ENCODE assay signal across 25 cellular contexts in the genomic region with DNA sequence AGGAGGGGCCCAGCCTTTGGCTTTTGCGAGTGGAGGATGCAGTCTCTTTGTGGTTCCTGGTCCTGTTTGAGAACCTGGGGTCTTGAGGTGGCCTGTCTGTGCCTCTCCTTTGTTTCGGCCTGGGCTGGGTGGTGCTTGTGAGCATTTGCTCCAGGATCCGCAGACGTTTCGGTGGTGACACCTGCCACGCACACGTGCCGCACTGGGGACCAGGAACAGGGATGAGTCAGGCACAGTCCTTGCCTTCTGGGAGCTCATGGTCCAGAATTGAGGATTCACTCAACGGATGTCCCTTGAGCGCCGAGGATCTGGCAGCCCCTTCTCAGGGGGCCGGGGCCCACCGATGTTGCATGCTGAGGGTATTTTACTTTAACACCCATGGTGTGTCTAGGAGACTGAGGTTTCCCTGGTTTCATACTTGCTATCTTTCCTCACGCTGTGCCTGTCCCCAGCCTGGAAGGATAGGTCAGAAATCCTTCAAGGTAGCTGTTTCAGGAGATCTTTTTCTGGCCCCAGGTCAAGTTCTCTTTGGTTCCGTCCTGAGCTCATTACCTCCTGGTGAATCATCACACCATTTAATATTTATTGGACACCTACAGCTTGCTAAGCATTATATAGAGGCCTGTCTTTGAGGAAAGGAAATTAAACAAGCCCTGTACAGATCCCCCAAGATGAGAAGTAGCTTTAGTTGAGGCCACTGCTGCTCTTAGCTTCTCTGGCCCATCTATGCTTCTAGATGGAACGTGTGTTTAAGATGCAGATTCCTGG. TPM values are rescaled to one million over a fixed set of nuclear protein-coding genes. Genes with fewer than 3 reads are reported as not detected.
DNase-seq lines count a peak whose midpoint lies in the region; ATAC-seq and TF ChIP-seq lines count a peak whose summit lies in the region.
"Had no signal": no experiment of that assay in that cellular context is flagged by ENCODE, and none has a peak within 500 bp of the region (broad histone marks: within the 10 kb centered on the region; RNA-seq: fewer than 3 reads in every experiment).

No MANE protein-coding gene starts in this region.

- peaks cover 18% of the 10 kb centered on the region for H4K20me1 ChIP-seq in osteoblast (ENCODE audit: insufficient read depth, low read length)

- H3K36me3 ChIP-seq in HEK293 (ENCODE audit: control insufficient read depth in 2 of 2, insufficient read depth in 1 of 2, low read length in 2 of 2) (peaks cover 22 to 56% of the 10 kb centered on the region in 2 experiments), osteoblast (ENCODE audit: insufficient read depth, low read length) (peaks cover 26% of the 10 kb centered on the region)

- no peak for ATAC-seq in HG03571 (IDR thresholded peaks at IDR 0.05; ENCODE audit: unreplicated experiment)
- ATAC-seq: CD8-positive, alpha-beta T cell had no signal

- TF ChIP-seq CTCF in HEK293 (tag by site-specific recombination; IDR thresholded peaks at IDR 0.05) = no peak
- TF ChIP-seq CTCF in RWPE1 (conservative IDR thresholded peaks at IDR 0.05; ENCODE audit: low read depth) = no peak
- no peak for TF ChIP-seq CTCF in epithelial cell of esophagus (IDR thresholded peaks at IDR 0.05; ENCODE audit: insufficient read depth, low read depth, low read length, missing control alignments)
- TF ChIP-seq CTCF in osteoblast (IDR thresholded peaks at IDR 0.05; ENCODE audit: extremely low read depth, low read depth, low read length) = no peak

- POLR2A ChIA-PET in HEK293 (lab: Yijun Ruan, JAX) (interaction anchor here (1.5 kb wide), 1 partner anchor 22 kb away, joined by 3 read pairs; no protein-coding TSS in a partner anchor), RWPE1 (lab: Yijun Ruan, JAX; ENCODE audit: low non-redundant PET) (no interaction called here)

- peaks cover 51% of the 10 kb centered on the region for H3K79me2 ChIP-seq in osteoblast (ENCODE audit: insufficient read depth, low read length)

- DNase-seq in RWPE1 (ENCODE audit: low spot score) (peak; percentile 15), epithelial cell of esophagus (ENCODE audit: low read depth) (peak; percentile 8), osteoblast (ENCODE audit: insufficient read length, low spot score, missing footprints) (peak; percentile 36), DMS114 treated with DMSO at 0.1 percent for 48 hours (lab: John Stamatoyannopoulos, UW; ENCODE audit: unreplicated experiment) (no peak)
- DNase-seq in stimulated activated CD4-positive, alpha-beta T cell treated with anti-CD3 and anti-CD28 coated beads, Interleukin-2, amount 100 ng/mL, for 48 hours = no peak
- no peak for DNase-seq in activated CD4-positive, alpha-beta T cell treated with anti-CD3 and anti-CD28 coated beads, Interleukin-2, amount 50 U/mL, for 1 hour
- DNase-seq: CD8-positive, alpha-beta T cell; DMS 273 treated with DMSO at 0.1 percent for 48 hours; DMS79 treated with DMSO at 0.1 percent for 48 hours; GF-D8; HFFc6; Karpas-422; NCI-H1105; NCI-H1436 treated with DMSO at 0.1 percent for 48 hours; NCI-H187 treated with DMSO at 0.1 percent for 48 hours; NCI-H2171 treated with DMSO at 0.1 percent for 48 hours; NCI-H524 treated with DMSO at 0.1 percent for 48 hours; NCI-H774; RPMI8226; SHP77 had no signal

- H3K27ac ChIP-seq in HEK293 (ENCODE audit: extremely low read depth, low read depth, low read length) (peak overlapping the region; percentile 28; the same call in 1 of the 2 replicates), RWPE1 (peak overlapping the region; percentile 24), osteoblast (ENCODE audit: low read depth, low read length) (no peak overlapping the region)
- H3K27ac ChIP-seq: C4-2B, HL-60 had no signal

- no peaks in the 10 kb centered on the region for H3K27me3 ChIP-seq in osteoblast (ENCODE audit: insufficient read depth, low read length)

- H3K4me2 ChIP-seq in osteoblast (ENCODE audit: insufficient read depth, low read length) = no peak overlapping the region

- H3K4me3 ChIP-seq in HEK293 (ENCODE audit: low read depth, low read length) = no peak overlapping the region
- H3K4me3 ChIP-seq in epithelial cell of esophagus (ENCODE audit: low read length) = no peak overlapping the region
- H3K4me3 ChIP-seq in osteoblast (ENCODE audit: insufficient read depth, low read length) = no peak overlapping the region

- CTCF ChIA-PET in HEK293 (lab: Yijun Ruan, JAX) = interaction anchor here (0.6 kb wide), 1 partner anchor 47 kb away, joined by 3 read pairs; no protein-coding TSS in a partner anchor
- CTCF ChIA-PET in RWPE1 (lab: Yijun Ruan, JAX) = no interaction called here

- H3K9me3 ChIP-seq in HEK293 (ENCODE audit: control insufficient read depth, insufficient read depth, low read depth, low read length) (no peaks in the 10 kb centered on the region), osteoblast (ENCODE audit: low read depth, low read length) (no peaks in the 10 kb centered on the region)

- no peak overlapping the region for H2AFZ ChIP-seq in osteoblast (ENCODE audit: low read length)

- peaks cover 3% of the 10 kb centered on the region; the same call in 1 of the 2 replicates for H3K4me1 ChIP-seq in HEK293 (ENCODE audit: control insufficient read depth, insufficient read depth, low read length)
- H3K4me1 ChIP-seq in osteoblast (ENCODE audit: insufficient read depth, low read length) = peaks cover 13% of the 10 kb centered on the region

TF ChIP-seq in HEK293, 187 proteins besides CTCF, POLR2A, EP300 and RAD21:
- TF ChIP-seq, protein P1, sequence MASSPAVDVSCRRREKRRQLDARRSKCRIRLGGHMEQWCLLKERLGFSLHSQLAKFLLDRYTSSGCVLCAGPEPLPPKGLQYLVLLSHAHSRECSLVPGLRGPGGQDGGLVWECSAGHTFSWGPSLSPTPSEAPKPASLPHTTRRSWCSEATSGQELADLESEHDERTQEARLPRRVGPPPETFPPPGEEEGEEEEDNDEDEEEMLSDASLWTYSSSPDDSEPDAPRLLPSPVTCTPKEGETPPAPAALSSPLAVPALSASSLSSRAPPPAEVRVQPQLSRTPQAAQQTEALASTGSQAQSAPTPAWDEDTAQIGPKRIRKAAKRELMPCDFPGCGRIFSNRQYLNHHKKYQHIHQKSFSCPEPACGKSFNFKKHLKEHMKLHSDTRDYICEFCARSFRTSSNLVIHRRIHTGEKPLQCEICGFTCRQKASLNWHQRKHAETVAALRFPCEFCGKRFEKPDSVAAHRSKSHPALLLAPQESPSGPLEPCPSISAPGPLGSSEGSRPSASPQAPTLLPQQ (tag by site-specific recombination; IDR thresholded peaks at IDR 0.05) = 0 out of 2 replicates have a peak, but pooled peaks have one; percentile 26
- no peak for TF ChIP-seq ZNF791 (tag by site-specific recombination; IDR thresholded peaks at IDR 0.05)
TF ChIP-seq in HEK293: peak in this region for 1.

RNA-seq across cellular contexts. Expression of a gene that starts 5.1 kb away (rescaled TPM):
- 44.2 and 48.5 TPM in 2 replicates for total RNA-seq in osteoblast

RNA-seq across cellular contexts. Expression of a gene that starts 19.6 kb away (rescaled TPM):
- total RNA-seq in osteoblast = 120 and 136 TPM in 2 replicates

RNA-seq across cellular contexts. Expression of a gene that starts 41.1 kb away (rescaled TPM):
- under 0.01 TPM in 2 replicates for total RNA-seq in osteoblast
- total RNA-seq: HFFc6 had no signal

RNA-seq across cellular contexts. Expression of a gene that starts 57.8 kb away (rescaled TPM):
- total RNA-seq in osteoblast = 0.36 TPM in 1 of 2 replicates, not detected in the other
- total RNA-seq: HFFc6, SK-MEL-5 had no signal

Comparison
In these comparisons a context has a peak if more than half of its experiments do, and no peak if none do; other contexts are left out.
1. DNase-seq: peak in RWPE1 (single experiment), epithelial cell of esophagus (single experiment) and osteoblast (single experiment); none in stimulated activated CD4-positive, alpha-beta T cell treated with anti-CD3 and anti-CD28 coated beads, Interleukin-2, amount 100 ng/mL, for 48 hours (0 of 2), DMS114 treated with DMSO at 0.1 percent for 48 hours (single experiment) and activated CD4-positive, alpha-beta T cell treated with anti-CD3 and anti-CD28 coated beads, Interleukin-2, amount 50 U/mL, for 1 hour (single experiment).